In the genomic region with DNA sequence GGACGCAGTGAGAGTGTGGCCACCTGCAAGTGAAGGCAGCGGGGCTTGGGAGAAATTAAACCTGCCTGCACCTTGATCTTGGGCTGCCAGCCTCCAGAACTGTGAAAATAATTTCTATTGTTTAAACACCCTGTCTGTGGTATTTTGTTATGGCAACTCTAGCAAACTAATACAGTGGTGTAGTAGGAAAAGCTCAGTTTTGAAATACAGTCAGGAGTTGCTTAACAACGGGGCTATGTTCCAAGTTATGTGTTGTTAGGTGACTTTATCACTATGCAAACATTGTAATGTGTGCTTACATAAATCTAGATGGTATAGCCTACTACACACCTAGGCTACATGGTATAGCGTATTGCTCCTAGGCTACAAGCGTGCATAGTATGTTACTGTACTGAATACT, we compare ENCODE assay signal across 15 cellular contexts.
DNase-seq lines count a peak whose midpoint lies in the region; ATAC-seq, FAIRE-seq and TF ChIP-seq lines count a peak whose summit lies in the region.
"Had no signal": no experiment of that assay in that cellular context is flagged by ENCODE, and none has a peak within 500 bp of the region (broad histone marks: within the 10 kb centered on the region; RNA-seq: fewer than 3 reads in every experiment).

No MANE protein-coding gene starts in this region.

- peaks cover 29% of the 10 kb centered on the region for H3K4me1 ChIP-seq in mesodermal cell (ENCODE audit: control insufficient read depth, insufficient read depth, low read length, poor library complexity, severe bottlenecking)
- no peaks in the 10 kb centered on the region for H3K4me1 ChIP-seq in uterus
- H3K4me1 ChIP-seq: BE2C had no signal

- intact Hi-C loops in uterus (cut with DNase I; ENCODE audit: low total_unique reads) = no loop called here

- DNase-seq in EH (ENCODE audit: low read depth) = peak; percentile 63
- DNase-seq in RCC 7860 (ENCODE audit: low spot score) = peak; percentile 63
- DNase-seq in dermis blood vessel endothelial cell = peak; percentile 76
- no peak for DNase-seq in retina
- no peak for DNase-seq in uterus
- DNase-seq in activated CD8-positive, alpha-beta memory T cell treated with anti-CD3 and anti-CD28 coated beads, Interleukin-2, amount 50 U/mL, for 4 hours = no peak
- DNase-seq: activated CD8-positive, alpha-beta memory T cell treated with anti-CD3 and anti-CD28 coated beads, Interleukin-2, amount 50 U/mL, for 48 hours; amygdala; BE2C; NCI-H774; stimulated activated naive CD8-positive, alpha-beta T cell treated with anti-CD3 and anti-CD28 coated beads, Interleukin-15, Interleukin-2, amounts not matched to agents 100 U/mL and 50 U/mL, for 24 hours; WERI-Rb-1 had no signal

- 89 to 100% methylated on average over 1 to 3 of the region's 5 CpGs for WGBS in mesodermal cell (ENCODE audit: insufficient coverage in 2 of 2), 2 experiments

- no peak for FAIRE-seq in RCC 7860 (lab: Jason Lieb, UNC)

- peaks cover 11% of the 10 kb centered on the region for H3K9me3 ChIP-seq in mesodermal cell (ENCODE audit: control insufficient read depth, low read length)
- no peaks in the 10 kb centered on the region for H3K9me3 ChIP-seq in uterus
- H3K9me3 ChIP-seq: BE2C, SJCRH30 had no signal

- TF ChIP-seq CTCF in uterus (IDR thresholded peaks at IDR 0.05) = no peak

- H3K27ac ChIP-seq in mesodermal cell (ENCODE audit: low read depth, low read length, severe bottlenecking) (peak overlapping the region; percentile 30), uterus (no peak overlapping the region)
- H3K27ac ChIP-seq: SJCRH30, WERI-Rb-1 had no signal

- H3K36me3 ChIP-seq in mesodermal cell (ENCODE audit: control insufficient read depth, insufficient read depth, low read length) (no peaks in the 10 kb centered on the region), uterus (no peaks in the 10 kb centered on the region)
- H3K36me3 ChIP-seq: BE2C, SJCRH30, WERI-Rb-1 had no signal

- no peak overlapping the region for H3K4me3 ChIP-seq in mesodermal cell (ENCODE audit: extremely low read depth, insufficient read depth, low read length, poor library complexity, severe bottlenecking)
- no peak overlapping the region for H3K4me3 ChIP-seq in uterus
- H3K4me3 ChIP-seq: SJCRH30 had no signal

- no peaks in the 10 kb centered on the region for H3K27me3 ChIP-seq in uterus
- H3K27me3 ChIP-seq: BE2C, SJCRH30 had no signal

- TF ChIP-seq POLR2A in uterus (IDR thresholded peaks at IDR 0.05) = no peak

- no peak for ATAC-seq in HG02870 (IDR thresholded peaks at IDR 0.05; ENCODE audit: unreplicated experiment)
- ATAC-seq: stimulated activated naive CD8-positive, alpha-beta T cell treated with anti-CD3 and anti-CD28 coated beads, Interleukin-15, Interleukin-2, amounts not matched to agents 100 U/mL and 50 U/mL, for 24 hours had no signal

Comparison
In these comparisons a context has a peak if more than half of its experiments do, and no peak if none do; other contexts are left out.
1. DNase-seq: peak in EH (single experiment), RCC 7860 (single experiment) and dermis blood vessel endothelial cell (single experiment); none in retina (single experiment), uterus (0 of 2) and activated CD8-positive, alpha-beta memory T cell treated with anti-CD3 and anti-CD28 coated beads, Interleukin-2, amount 50 U/mL, for 4 hours (single experiment).